ENCODE assay signal across 10 cellular contexts in the genomic region with DNA sequence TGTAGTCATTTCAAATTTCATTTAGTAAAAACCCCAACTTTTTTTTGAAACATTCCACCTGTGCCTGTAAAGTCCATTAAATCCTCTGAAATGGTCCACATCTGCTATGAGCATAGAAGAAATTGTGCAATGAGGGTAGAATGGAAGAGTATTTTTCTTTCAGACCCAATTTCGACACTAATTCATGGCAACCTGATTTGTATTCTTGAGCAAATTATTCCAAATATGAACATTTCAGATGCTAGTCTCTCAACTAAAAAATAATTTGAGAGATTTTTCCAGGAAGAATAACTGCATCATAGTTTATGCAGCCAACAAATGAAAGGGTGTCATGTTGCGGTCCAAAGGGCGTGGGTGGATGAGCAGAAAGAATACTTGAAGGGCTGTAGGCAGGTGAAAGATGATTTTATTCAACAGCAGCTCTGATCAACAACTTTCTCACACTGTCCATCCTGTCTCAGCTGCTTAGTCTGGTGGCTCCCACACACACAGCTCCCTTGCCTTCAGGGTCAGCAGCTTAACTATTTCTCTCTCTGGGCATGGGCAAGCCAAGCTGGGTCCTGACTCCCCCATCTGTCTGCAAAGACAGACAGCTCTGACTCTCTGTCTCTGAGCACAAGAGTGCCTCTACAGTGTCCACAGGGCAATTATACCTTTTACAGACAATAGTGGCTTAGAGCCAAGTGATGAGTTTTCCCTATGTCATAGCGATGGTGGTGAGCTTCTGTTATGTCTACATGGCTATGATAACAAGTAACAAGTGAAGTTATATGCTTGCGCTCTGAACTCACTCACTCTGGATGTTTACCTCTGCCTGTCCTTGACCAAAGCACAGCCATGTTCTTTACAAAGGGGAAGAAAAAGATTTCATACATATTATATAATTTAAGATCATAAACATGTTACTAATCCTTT. TPM values are rescaled to one million over a fixed set of nuclear protein-coding genes. Genes with fewer than 3 reads are reported as not detected.
A peak's percentile ranks its signal among the peaks of the same experiment; 100 is the strongest.
DNase-seq lines count a peak whose midpoint lies in the region; ATAC-seq and TF ChIP-seq lines count a peak whose summit lies in the region.
"Had no signal": no experiment of that assay in that cellular context is flagged by ENCODE, and none has a peak within 500 bp of the region (broad histone marks: within the 10 kb centered on the region; RNA-seq: fewer than 3 reads in every experiment).

No MANE protein-coding gene starts in this region.

- TF ChIP-seq CTCF in GM23338 (conservative IDR thresholded peaks at IDR 0.05; ENCODE audit: low read depth in 2 of 2), result no peak
- no peak for TF ChIP-seq CTCF in gastroesophageal sphincter (IDR thresholded peaks at IDR 0.05)

- no peak overlapping the region for H3K4me2 ChIP-seq in GM23338

- peaks cover 41% of the 10 kb centered on the region for H3K79me2 ChIP-seq in GM23338 (replicated peaks; ENCODE audit: insufficient read depth)

- H3F3A ChIP-seq in GM23338 (replicated peaks; ENCODE audit: low read depth), result no peaks in the 10 kb centered on the region

- intact Hi-C loops in sciatic nerve (cut with DNase I), result no loop called here
- intact Hi-C loops in activated naive CD4-positive, alpha-beta T cell treated with anti-CD3 and anti-CD28 coated beads for 36 hours (cut with micrococcal nuclease), result no loop called here

- no peak overlapping the region for H3K4me3 Mint-ChIP-seq in GM23338
- H3K4me3 Mint-ChIP-seq in activated naive CD4-positive, alpha-beta T cell treated with anti-CD3 and anti-CD28 coated beads for 36 hours, result no peak overlapping the region

- H3K27me3 ChIP-seq in GM23338 (ENCODE audit: insufficient read depth) (no peaks in the 10 kb centered on the region), gastroesophageal sphincter (no peaks in the 10 kb centered on the region)

- 46 to 66% methylated on average over 5 of the region's 5 CpGs for WGBS in gastroesophageal sphincter (ENCODE audit: low coverage in 1 of 2), 2 donors

- H3K4me1 Mint-ChIP-seq in GM23338, result peaks cover 28% of the 10 kb centered on the region
- no peaks in the 10 kb centered on the region for H3K4me1 Mint-ChIP-seq in activated naive CD4-positive, alpha-beta T cell treated with anti-CD3 and anti-CD28 coated beads for 36 hours (ENCODE audit: low read depth)

- no peaks in the 10 kb centered on the region; the same call in 2 of the 3 replicates for H3K36me3 Mint-ChIP-seq in GM23338 (ENCODE audit: low read depth)
- H3K36me3 Mint-ChIP-seq in activated naive CD4-positive, alpha-beta T cell treated with anti-CD3 and anti-CD28 coated beads for 36 hours (ENCODE audit: low read depth), result no peaks in the 10 kb centered on the region
- H3K36me3 Mint-ChIP-seq: activated naive CD4-positive, alpha-beta T cell treated with anti-CD3 and anti-CD28 coated beads, Interleukin-2, amount 50 U/mL, for 72 hours had no signal

- ATAC-seq in GM23338, result peak; percentile 25; the same call in 2 of the 3 replicates
- ATAC-seq in gastroesophageal sphincter, result peak; percentile 88
- ATAC-seq in sciatic nerve, result peak; percentile 89
- ATAC-seq: activated naive CD4-positive, alpha-beta T cell treated with anti-CD3 and anti-CD28 coated beads, Interleukin-2, amount 50 U/mL, for 72 hours had no signal

- TF ChIP-seq EP300 in gastroesophageal sphincter (IDR thresholded peaks at IDR 0.05), result no peak

- no peak overlapping the region for H3K27ac Mint-ChIP-seq in GM23338
- H3K27ac Mint-ChIP-seq in activated naive CD4-positive, alpha-beta T cell treated with anti-CD3 and anti-CD28 coated beads for 36 hours, result no peak overlapping the region
- H3K27ac Mint-ChIP-seq: activated naive CD4-positive, alpha-beta T cell treated with anti-CD3 and anti-CD28 coated beads, Interleukin-2, amount 50 U/mL, for 72 hours had no signal

- CTCF ChIA-PET in activated naive CD4-positive, alpha-beta T cell treated with anti-CD3 and anti-CD28 coated beads for 36 hours (lab: Charles Lee), result interaction anchor here (0.9 kb wide), 1 partner anchor 12 kb away, joined by 3 read pairs; a partner anchor contains a TSS

- H3K27me3 Mint-ChIP-seq in GM23338 (ENCODE audit: insufficient read depth, low read depth, poor library complexity), result no peaks in the 10 kb centered on the region
- peaks cover 37% of the 10 kb centered on the region for H3K27me3 Mint-ChIP-seq in activated naive CD4-positive, alpha-beta T cell treated with anti-CD3 and anti-CD28 coated beads for 36 hours (ENCODE audit: low read depth)

- H2AFZ ChIP-seq in GM23338, result no peak overlapping the region

- no peaks in the 10 kb centered on the region for H4K20me1 ChIP-seq in GM23338 (replicated peaks; ENCODE audit: insufficient read depth)

- no peak for DNase-seq in GM23338 (ENCODE audit: low spot score)
- DNase-seq in RPMI7951 (ENCODE audit: low read depth), result peak; percentile 74
- peak; percentile 62 for DNase-seq in sciatic nerve (ENCODE audit: low spot score)
- DNase-seq in NCI-H1417 treated with DMSO at 0.1 percent for 48 hours (lab: John Stamatoyannopoulos, UW), result no peak
- no peak for DNase-seq in T-helper 2 cell
- no peak for DNase-seq in GOT3 (lab: John Stamatoyannopoulos, UW)
- no peak for DNase-seq in activated naive CD4-positive, alpha-beta T cell treated with anti-CD3 and anti-CD28 coated beads for 36 hours
- DNase-seq: KBM-7 had no signal

- no peaks in the 10 kb centered on the region for H3K9me3 Mint-ChIP-seq in GM23338
- H3K9me3 Mint-ChIP-seq in activated naive CD4-positive, alpha-beta T cell treated with anti-CD3 and anti-CD28 coated beads for 36 hours, result no peaks in the 10 kb centered on the region
- H3K9me3 Mint-ChIP-seq: activated naive CD4-positive, alpha-beta T cell treated with anti-CD3 and anti-CD28 coated beads, Interleukin-2, amount 50 U/mL, for 72 hours had no signal

- no peaks in the 10 kb centered on the region for H3K9me2 ChIP-seq in GM23338 (ENCODE audit: insufficient read depth)

- no peaks in the 10 kb centered on the region for H3K36me3 ChIP-seq in GM23338 (ENCODE audit: insufficient read depth)
- H3K36me3 ChIP-seq in gastroesophageal sphincter, result peaks cover 0 to 8% of the 10 kb centered on the region in 2 donors

- H3K27ac ChIP-seq in GM23338 (ENCODE audit: low read depth) (no peak overlapping the region), gastroesophageal sphincter (peak overlapping the region in 3 of 4 donors; percentile 40 to 68 (median 59))

- peaks cover 29% of the 10 kb centered on the region for H3K4me1 ChIP-seq in GM23338 (ENCODE audit: insufficient read depth)
- peaks cover 0 to 13% (median 0%) of the 10 kb centered on the region in 3 donors for H3K4me1 ChIP-seq in gastroesophageal sphincter

- no peak overlapping the region for H3K4me3 ChIP-seq in GM23338
- no peak overlapping the region for H3K4me3 ChIP-seq in gastroesophageal sphincter

- TF ChIP-seq POLR2A in gastroesophageal sphincter (IDR thresholded peaks at IDR 0.05), result no peak

- H3K9me3 ChIP-seq in gastroesophageal sphincter, result no peaks in the 10 kb centered on the region

TF ChIP-seq in GM23338, 12 proteins besides CTCF, POLR2A, EP300 and RAD21 (continues in another document):
- TF ChIP-seq JUNB (IDR thresholded peaks at IDR 0.05; ENCODE audit: unreplicated experiment), result no peak
- no peak for TF ChIP-seq EZH2 (IDR thresholded peaks at IDR 0.05; ENCODE audit: low read depth, unreplicated experiment)
- TF ChIP-seq, protein P1, sequence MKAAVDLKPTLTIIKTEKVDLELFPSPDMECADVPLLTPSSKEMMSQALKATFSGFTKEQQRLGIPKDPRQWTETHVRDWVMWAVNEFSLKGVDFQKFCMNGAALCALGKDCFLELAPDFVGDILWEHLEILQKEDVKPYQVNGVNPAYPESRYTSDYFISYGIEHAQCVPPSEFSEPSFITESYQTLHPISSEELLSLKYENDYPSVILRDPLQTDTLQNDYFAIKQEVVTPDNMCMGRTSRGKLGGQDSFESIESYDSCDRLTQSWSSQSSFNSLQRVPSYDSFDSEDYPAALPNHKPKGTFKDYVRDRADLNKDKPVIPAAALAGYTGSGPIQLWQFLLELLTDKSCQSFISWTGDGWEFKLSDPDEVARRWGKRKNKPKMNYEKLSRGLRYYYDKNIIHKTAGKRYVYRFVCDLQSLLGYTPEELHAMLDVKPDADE (IDR thresholded peaks at IDR 0.05), result no peak
- no peak for TF ChIP-seq ZNF331 (CRISPR knock-in tag; IDR thresholded peaks at IDR 0.05; ENCODE audit: low read depth)
- TF ChIP-seq EZH2phosphoT487 (IDR thresholded peaks at IDR 0.05; ENCODE audit: unreplicated experiment), result no peak
- TF ChIP-seq ZNF114 (CRISPR knock-in tag; IDR thresholded peaks at IDR 0.05), result no peak
- TF ChIP-seq NANOG (IDR thresholded peaks at IDR 0.05; ENCODE audit: borderline replicate concordance), result no peak
- TF ChIP-seq STAT1 (IDR thresholded peaks at IDR 0.05; ENCODE audit: unreplicated experiment), result no peak

RNA-seq across cellular contexts. Expression of a gene that starts 11.5 kb away (rescaled TPM):
- total RNA-seq in GM23338 (2014; rRNA removed; shearing (Covaris generic)), result 20.9 and 22.0 TPM in 2 replicates
- 10.4 and 13.1 TPM in 2 replicates for polyA plus RNA-seq in GM23338 (2016; fragmentation: Nextera tagmentation; extraction: Ambion mirVana)
- 4.5 and 5.8 TPM in 2 replicates for total RNA-seq in RPMI7951 (2014; rRNA removed; shearing (Covaris generic))
- total RNA-seq in gastroesophageal sphincter, result 10 to 100 TPM; 21.0 to 38.4 (median 25.0) TPM
- 65.2 TPM for total RNA-seq in sciatic nerve
- not detected for total RNA-seq in activated naive CD4-positive, alpha-beta T cell treated with anti-CD3 and anti-CD28 coated beads for 36 hours
- total RNA-seq: activated naive CD4-positive, alpha-beta T cell treated with anti-CD3 and anti-CD28 coated beads, Interleukin-2, amount 50 U/mL, for 72 hours had no signal

RNA-seq across cellular contexts. Expression of a gene that starts 21.9 kb away (rescaled TPM):
- 7.9 and 11.2 TPM in 2 replicates for total RNA-seq in GM23338 (2014; rRNA removed; shearing (Covaris generic))
- 3.1 and 4.9 TPM in 2 replicates for polyA plus RNA-seq in GM23338 (2016; fragmentation: Nextera tagmentation; extraction: Ambion mirVana)
- total RNA-seq in RPMI7951 (2014; rRNA removed; shearing (Covaris generic)), result 2.1 and 4.2 TPM in 2 replicates
- total RNA-seq in gastroesophageal sphincter (10 to 100 TPM in 1 of 4 donors, 1 to 10 TPM in 3; 6.1 to 11.5 (median 7.2) TPM), sciatic nerve (36.1 TPM)
- total RNA-seq in activated naive CD4-positive, alpha-beta T cell treated with anti-CD3 and anti-CD28 coated beads for 36 hours, result under 1 TPM; 0.25 to 0.31 TPM

Comparison
In these comparisons a context has a peak if more than half of its experiments do, and no peak if none do; other contexts are left out.
1. ATAC-seq: peak in every context shown above with its lines; median percentile 89 in sciatic nerve; 88 in gastroesophageal sphincter; 25 in GM23338.
2. DNase-seq: peak in RPMI7951 (single experiment) and sciatic nerve (single experiment); none in GM23338 (single experiment), NCI-H1417 treated with DMSO at 0.1 percent for 48 hours (single experiment), T-helper 2 cell (0 of 5), GOT3 (single experiment) and activated naive CD4-positive, alpha-beta T cell treated with anti-CD3 and anti-CD28 coated beads for 36 hours (single experiment).